30 cellular contexts compared by ENCODE assay signal in genomic region chr5:5475967-5476366, GRCh38.
"Had no signal": no experiment of that assay in that cellular context is flagged by ENCODE, and none has a peak within 500 bp of the region (broad histone marks: within the 10 kb centered on the region; RNA-seq: fewer than 3 reads in every experiment).

No MANE protein-coding gene starts in this region.

- H3K4me1 ChIP-seq: left lung, lower lobe of right lung, neural progenitor cell, right atrium auricular region, stomach, testis, thyroid gland, upper lobe of right lung had no signal

- H2AFZ ChIP-seq: neural progenitor cell had no signal

- ATAC-seq: left colon; left lung; lower lobe of right lung; natural killer cell; sciatic nerve; stimulated activated naive B cell treated with anti-CD40 and anti-IgM and Interleukin-4, amounts not matched to agents 10 μg/mL and 1 μg/mL and 100 μg/mL, for 72 hours; stimulated activated naive CD8-positive, alpha-beta T cell treated with anti-CD3 and anti-CD28 coated beads, Interleukin-15, Interleukin-2, amounts not matched to agents 100 U/mL and 50 U/mL, for 24 hours; upper lobe of right lung had no signal

- H3K9ac ChIP-seq: neural progenitor cell had no signal

- H3K27ac ChIP-seq: left lung, lower lobe of right lung, neural progenitor cell, neutrophil, right atrium auricular region, skin epidermis, stomach, testis, thyroid gland, upper lobe of right lung had no signal

- H3K4me2 ChIP-seq: neural progenitor cell had no signal

- FAIRE-seq: islet of Langerhans, kidney, urothelium cell line had no signal

- H3K27me3 ChIP-seq: left lung, neural progenitor cell, neutrophil, right atrium auricular region, stomach, testis, thyroid gland, upper lobe of right lung had no signal

- DNase-seq: hypothalamus; immature natural killer cell; kidney; left colon; left lung; lower lobe of right lung; mammary epithelial cell; mesendoderm; naive B cell; natural killer cell; nephron progenitor cell; occipital lobe; stimulated activated CD4-positive, alpha-beta T cell treated with anti-CD3 and anti-CD28 coated beads, Interleukin-12 subunit alpha, Interleukin-12 subunit beta, amount 100 ng/mL, for 4 hours; stimulated activated CD4-positive, alpha-beta T cell treated with anti-CD3 and anti-CD28 coated beads, Interleukin-15, amount 100 ng/mL, for 24 hours; stimulated activated CD4-positive, alpha-beta T cell treated with anti-CD3 and anti-CD28 coated beads, Interleukin-2, amount 100 ng/mL, for 24 hours; stimulated activated CD4-positive, alpha-beta T cell treated with anti-CD3 and anti-CD28 coated beads, Interleukin-4, amount 100 ng/mL, for 1 hour; stimulated activated naive B cell treated with anti-CD40 and anti-IgM and Interleukin-4, amounts not matched to agents 10 μg/mL and 1 μg/mL and 100 μg/mL, for 72 hours; stimulated activated naive CD8-positive, alpha-beta T cell treated with anti-CD3 and anti-CD28 coated beads, Interleukin-15, Interleukin-2, amounts not matched to agents 100 U/mL and 50 U/mL, for 24 hours; stomach; testis; thyroid gland; trophoblast cell; upper lobe of right lung had no signal

- H3K4me3 ChIP-seq: left lung, lower lobe of right lung, neural progenitor cell, right atrium auricular region, skin epidermis, stomach, testis, thyroid gland, upper lobe of right lung had no signal

- H3K9me3 ChIP-seq: left lung, lower lobe of right lung, neutrophil, right atrium auricular region, stomach, testis, thyroid gland, upper lobe of right lung had no signal
